In genomic region chr14:103296987-103297386, GRCh38 we compare ENCODE assay signal across 1 cellular context.
TF ChIP-seq lines count a peak whose summit lies in the region.

No MANE protein-coding gene starts in this region.

TF ChIP-seq in GM12878, 131 proteins besides CTCF, POLR2A, EP300 and RAD21:
- TF ChIP-seq, protein P1, sequence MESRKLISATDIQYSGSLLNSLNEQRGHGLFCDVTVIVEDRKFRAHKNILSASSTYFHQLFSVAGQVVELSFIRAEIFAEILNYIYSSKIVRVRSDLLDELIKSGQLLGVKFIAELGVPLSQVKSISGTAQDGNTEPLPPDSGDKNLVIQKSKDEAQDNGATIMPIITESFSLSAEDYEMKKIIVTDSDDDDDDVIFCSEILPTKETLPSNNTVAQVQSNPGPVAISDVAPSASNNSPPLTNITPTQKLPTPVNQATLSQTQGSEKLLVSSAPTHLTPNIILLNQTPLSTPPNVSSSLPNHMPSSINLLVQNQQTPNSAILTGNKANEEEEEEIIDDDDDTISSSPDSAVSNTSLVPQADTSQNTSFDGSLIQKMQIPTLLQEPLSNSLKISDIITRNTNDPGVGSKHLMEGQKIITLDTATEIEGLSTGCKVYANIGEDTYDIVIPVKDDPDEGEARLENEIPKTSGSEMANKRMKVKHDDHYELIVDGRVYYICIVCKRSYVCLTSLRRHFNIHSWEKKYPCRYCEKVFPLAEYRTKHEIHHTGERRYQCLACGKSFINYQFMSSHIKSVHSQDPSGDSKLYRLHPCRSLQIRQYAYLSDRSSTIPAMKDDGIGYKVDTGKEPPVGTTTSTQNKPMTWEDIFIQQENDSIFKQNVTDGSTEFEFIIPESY (IDR thresholded peaks at IDR 0.05): peak; percentile 89; the same call in 1 of the 2 replicates
- TF ChIP-seq, protein P2, sequence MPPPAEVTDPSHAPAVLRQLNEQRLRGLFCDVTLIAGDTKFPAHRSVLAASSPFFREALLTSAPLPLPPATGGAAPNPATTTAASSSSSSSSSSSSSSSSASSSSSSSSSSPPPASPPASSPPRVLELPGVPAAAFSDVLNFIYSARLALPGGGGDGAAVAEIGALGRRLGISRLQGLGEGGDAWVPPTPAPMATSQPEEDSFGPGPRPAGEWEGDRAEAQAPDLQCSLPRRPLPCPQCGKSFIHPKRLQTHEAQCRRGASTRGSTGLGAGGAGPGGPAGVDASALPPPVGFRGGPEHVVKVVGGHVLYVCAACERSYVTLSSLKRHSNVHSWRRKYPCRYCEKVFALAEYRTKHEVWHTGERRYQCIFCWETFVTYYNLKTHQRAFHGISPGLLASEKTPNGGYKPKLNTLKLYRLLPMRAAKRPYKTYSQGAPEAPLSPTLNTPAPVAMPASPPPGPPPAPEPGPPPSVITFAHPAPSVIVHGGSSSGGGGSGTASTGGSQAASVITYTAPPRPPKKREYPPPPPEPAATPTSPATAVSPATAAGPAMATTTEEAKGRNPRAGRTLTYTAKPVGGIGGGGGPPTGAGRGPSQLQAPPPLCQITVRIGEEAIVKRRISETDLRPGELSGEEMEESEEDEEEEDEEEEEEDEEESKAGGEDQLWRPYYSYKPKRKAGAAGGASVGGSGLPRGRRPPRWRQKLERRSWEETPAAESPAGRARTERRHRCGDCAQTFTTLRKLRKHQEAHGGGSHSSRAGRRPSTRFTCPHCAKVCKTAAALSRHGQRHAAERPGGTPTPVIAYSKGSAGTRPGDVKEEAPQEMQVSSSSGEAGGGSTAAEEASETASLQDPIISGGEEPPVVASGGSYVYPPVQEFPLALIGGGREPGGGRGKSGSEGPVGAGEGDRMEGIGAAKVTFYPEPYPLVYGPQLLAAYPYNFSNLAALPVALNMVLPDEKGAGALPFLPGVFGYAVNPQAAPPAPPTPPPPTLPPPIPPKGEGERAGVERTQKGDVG (CRISPR knock-in tag; IDR thresholded peaks at IDR 0.05): no peak
- TF ChIP-seq RFX5 (IDR thresholded peaks at IDR 0.05; ENCODE audit: low read depth, low read length): no peak
